In genomic region chr7:2566890-2567662, GRCh38 we compare ENCODE assay signal across 1 cellular context.
TF ChIP-seq lines count a peak whose summit lies in the region.

No MANE protein-coding gene starts in this region.

TF ChIP-seq in GM12878, 131 proteins besides CTCF, POLR2A, EP300 and RAD21 (continued from another document):
- TF ChIP-seq, protein P1, sequence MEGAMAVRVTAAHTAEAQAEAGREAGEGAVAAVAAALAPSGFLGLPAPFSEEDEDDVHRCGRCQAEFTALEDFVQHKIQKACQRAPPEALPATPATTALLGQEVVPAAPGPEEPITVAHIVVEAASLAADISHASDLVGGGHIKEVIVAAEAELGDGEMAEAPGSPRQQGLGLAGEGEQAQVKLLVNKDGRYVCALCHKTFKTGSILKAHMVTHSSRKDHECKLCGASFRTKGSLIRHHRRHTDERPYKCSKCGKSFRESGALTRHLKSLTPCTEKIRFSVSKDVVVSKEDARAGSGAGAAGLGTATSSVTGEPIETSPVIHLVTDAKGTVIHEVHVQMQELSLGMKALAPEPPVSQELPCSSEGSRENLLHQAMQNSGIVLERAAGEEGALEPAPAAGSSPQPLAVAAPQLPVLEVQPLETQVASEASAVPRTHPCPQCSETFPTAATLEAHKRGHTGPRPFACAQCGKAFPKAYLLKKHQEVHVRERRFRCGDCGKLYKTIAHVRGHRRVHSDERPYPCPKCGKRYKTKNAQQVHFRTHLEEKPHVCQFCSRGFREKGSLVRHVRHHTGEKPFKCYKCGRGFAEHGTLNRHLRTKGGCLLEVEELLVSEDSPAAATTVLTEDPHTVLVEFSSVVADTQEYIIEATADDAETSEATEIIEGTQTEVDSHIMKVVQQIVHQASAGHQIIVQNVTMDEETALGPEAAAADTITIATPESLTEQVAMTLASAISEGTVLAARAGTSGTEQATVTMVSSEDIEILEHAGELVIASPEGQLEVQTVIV (IDR thresholded peaks at IDR 0.05; ENCODE audit: borderline replicate concordance, partially characterized antibody), result no peak
- no peak for TF ChIP-seq BRCA1 (IDR thresholded peaks at IDR 0.05; ENCODE audit: low read depth, low read length)
- TF ChIP-seq, protein P2, sequence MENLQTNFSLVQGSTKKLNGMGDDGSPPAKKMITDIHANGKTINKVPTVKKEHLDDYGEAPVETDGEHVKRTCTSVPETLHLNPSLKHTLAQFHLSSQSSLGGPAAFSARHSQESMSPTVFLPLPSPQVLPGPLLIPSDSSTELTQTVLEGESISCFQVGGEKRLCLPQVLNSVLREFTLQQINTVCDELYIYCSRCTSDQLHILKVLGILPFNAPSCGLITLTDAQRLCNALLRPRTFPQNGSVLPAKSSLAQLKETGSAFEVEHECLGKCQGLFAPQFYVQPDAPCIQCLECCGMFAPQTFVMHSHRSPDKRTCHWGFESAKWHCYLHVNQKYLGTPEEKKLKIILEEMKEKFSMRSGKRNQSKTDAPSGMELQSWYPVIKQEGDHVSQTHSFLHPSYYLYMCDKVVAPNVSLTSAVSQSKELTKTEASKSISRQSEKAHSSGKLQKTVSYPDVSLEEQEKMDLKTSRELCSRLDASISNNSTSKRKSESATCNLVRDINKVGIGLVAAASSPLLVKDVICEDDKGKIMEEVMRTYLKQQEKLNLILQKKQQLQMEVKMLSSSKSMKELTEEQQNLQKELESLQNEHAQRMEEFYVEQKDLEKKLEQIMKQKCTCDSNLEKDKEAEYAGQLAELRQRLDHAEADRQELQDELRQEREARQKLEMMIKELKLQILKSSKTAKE (IDR thresholded peaks at IDR 0.05; ENCODE audit: low read depth, poor library complexity, severe bottlenecking), result peak; percentile 61
- TF ChIP-seq IRF4 (IDR thresholded peaks at IDR 0.05; ENCODE audit: low read depth, low read length), result peak; percentile 28; the same call in 1 of the 2 replicates
- TF ChIP-seq MTA2 (IDR thresholded peaks at IDR 0.05; ENCODE audit: low read depth), result peak; percentile 15; the same call in 1 of the 2 replicates
- TF ChIP-seq TCF3 (IDR thresholded peaks at IDR 0.05; ENCODE audit: borderline replicate concordance, insufficient read depth, low read depth, low read length), result peak; percentile 95
- peak; percentile 85 for TF ChIP-seq IKZF1 (conservative IDR thresholded peaks at IDR 0.05)
- TF ChIP-seq, protein P3, sequence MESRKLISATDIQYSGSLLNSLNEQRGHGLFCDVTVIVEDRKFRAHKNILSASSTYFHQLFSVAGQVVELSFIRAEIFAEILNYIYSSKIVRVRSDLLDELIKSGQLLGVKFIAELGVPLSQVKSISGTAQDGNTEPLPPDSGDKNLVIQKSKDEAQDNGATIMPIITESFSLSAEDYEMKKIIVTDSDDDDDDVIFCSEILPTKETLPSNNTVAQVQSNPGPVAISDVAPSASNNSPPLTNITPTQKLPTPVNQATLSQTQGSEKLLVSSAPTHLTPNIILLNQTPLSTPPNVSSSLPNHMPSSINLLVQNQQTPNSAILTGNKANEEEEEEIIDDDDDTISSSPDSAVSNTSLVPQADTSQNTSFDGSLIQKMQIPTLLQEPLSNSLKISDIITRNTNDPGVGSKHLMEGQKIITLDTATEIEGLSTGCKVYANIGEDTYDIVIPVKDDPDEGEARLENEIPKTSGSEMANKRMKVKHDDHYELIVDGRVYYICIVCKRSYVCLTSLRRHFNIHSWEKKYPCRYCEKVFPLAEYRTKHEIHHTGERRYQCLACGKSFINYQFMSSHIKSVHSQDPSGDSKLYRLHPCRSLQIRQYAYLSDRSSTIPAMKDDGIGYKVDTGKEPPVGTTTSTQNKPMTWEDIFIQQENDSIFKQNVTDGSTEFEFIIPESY (IDR thresholded peaks at IDR 0.05), result no peak
- TF ChIP-seq RELA (IDR thresholded peaks at IDR 0.05; ENCODE audit: borderline replicate concordance, partially characterized antibody), result peak; percentile 62
- TF ChIP-seq SPI1 (IDR thresholded peaks at IDR 0.05; ENCODE audit: borderline replicate concordance, insufficient read depth, low read depth, low read length), result peak; percentile 46; the same call in 1 of the 2 replicates
- peak; percentile 26; the same call in 1 of the 2 replicates for TF ChIP-seq YY1 (IDR thresholded peaks at IDR 0.05; ENCODE audit: low read depth, low read length)
- TF ChIP-seq CREB1 (IDR thresholded peaks at IDR 0.05; ENCODE audit: low read depth), result 0 out of 2 replicates have a peak, but pooled peaks have one; percentile 26
- peak; percentile 69 for TF ChIP-seq CREM (IDR thresholded peaks at IDR 0.05; ENCODE audit: low read depth)
- TF ChIP-seq NBN (IDR thresholded peaks at IDR 0.05), result 0 out of 2 replicates have a peak, but pooled peaks have one; percentile 30
- TF ChIP-seq PAX5 (IDR thresholded peaks at IDR 0.05; ENCODE audit: borderline replicate concordance, low read depth, low read length), result peak; percentile 53; the same call in 1 of the 2 replicates
- peak in 1 of 2 experiments; percentile 62; a peak in 2 of 4 replicates for TF ChIP-seq ETV6 (conservative IDR thresholded peaks at IDR 0.05 in 1 of 2, IDR thresholded peaks at IDR 0.05 in 1 of 2; ENCODE audit: borderline replicate concordance in 1 of 2, low read depth in 1 of 2)
- TF ChIP-seq PKNOX1 (IDR thresholded peaks at IDR 0.05), result 0 out of 2 replicates have a peak, but pooled peaks have one; percentile 32
- 0 out of 2 replicates have a peak, but pooled peaks have one; percentile 39 for TF ChIP-seq NKRF (conservative IDR thresholded peaks at IDR 0.05)
- TF ChIP-seq, protein P4, sequence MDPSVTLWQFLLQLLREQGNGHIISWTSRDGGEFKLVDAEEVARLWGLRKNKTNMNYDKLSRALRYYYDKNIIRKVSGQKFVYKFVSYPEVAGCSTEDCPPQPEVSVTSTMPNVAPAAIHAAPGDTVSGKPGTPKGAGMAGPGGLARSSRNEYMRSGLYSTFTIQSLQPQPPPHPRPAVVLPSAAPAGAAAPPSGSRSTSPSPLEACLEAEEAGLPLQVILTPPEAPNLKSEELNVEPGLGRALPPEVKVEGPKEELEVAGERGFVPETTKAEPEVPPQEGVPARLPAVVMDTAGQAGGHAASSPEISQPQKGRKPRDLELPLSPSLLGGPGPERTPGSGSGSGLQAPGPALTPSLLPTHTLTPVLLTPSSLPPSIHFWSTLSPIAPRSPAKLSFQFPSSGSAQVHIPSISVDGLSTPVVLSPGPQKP (IDR thresholded peaks at IDR 0.05; ENCODE audit: low read depth, low read length), result no peak
- TF ChIP-seq MEF2A (IDR thresholded peaks at IDR 0.05; ENCODE audit: insufficient read depth, low read depth, low read length), result no peak
- 0 out of 2 replicates have a peak, but pooled peaks have one; percentile 48 for TF ChIP-seq TARDBP (IDR thresholded peaks at IDR 0.05; ENCODE audit: borderline replicate concordance)
- TF ChIP-seq NR2F1 (conservative IDR thresholded peaks at IDR 0.05), result peak; percentile 88
- TF ChIP-seq DPF2 (IDR thresholded peaks at IDR 0.05), result peak; percentile 32; the same call in 1 of the 2 replicates
- TF ChIP-seq MXI1 (IDR thresholded peaks at IDR 0.05; ENCODE audit: low read depth, low read length), result no peak
- no peak for TF ChIP-seq HDAC2 (IDR thresholded peaks at IDR 0.05)
- peak; percentile 93 to 95 for TF ChIP-seq BHLHE40 (IDR thresholded peaks at IDR 0.05; ENCODE audit: borderline replicate concordance in 1 of 2, low read depth in 2 of 2, low read length in 1 of 2)
- TF ChIP-seq TAF1 (IDR thresholded peaks at IDR 0.05; ENCODE audit: borderline replicate concordance, low read depth, low read length), result 0 out of 2 replicates have a peak, but pooled peaks have one; percentile 13
- TF ChIP-seq FOXM1 (IDR thresholded peaks at IDR 0.05; ENCODE audit: low read depth, low read length), result no peak
